Comparison of ENCODE assay signal across 22 cellular contexts in the genomic region with DNA sequence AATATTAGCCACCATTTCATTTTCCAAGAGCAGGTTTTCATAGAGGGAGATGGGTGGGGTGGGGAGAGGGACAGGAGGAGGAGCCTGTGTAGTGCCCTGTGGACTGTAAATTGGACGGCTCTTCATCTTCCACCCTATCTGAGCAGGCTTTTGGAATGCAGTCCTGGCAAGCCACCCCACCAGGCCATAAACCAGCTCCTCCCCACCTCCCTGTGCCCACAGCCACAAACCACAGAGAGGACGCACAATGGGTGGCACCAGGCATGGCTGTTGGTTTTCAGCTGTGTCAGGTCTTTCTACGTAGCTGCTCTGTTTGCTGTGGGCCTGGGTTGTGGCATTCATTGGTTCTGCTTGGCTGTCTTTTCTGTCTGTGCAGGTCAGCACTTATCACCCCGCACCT. TPM values are rescaled to one million over a fixed set of nuclear protein-coding genes. Genes with fewer than 3 reads are reported as not detected.
DNase-seq lines count a peak whose midpoint lies in the region; ATAC-seq, FAIRE-seq and TF ChIP-seq lines count a peak whose summit lies in the region.
"Had no signal": no experiment of that assay in that cellular context is flagged by ENCODE, and none has a peak within 500 bp of the region (broad histone marks: within the 10 kb centered on the region; RNA-seq: fewer than 3 reads in every experiment).

No MANE protein-coding gene starts in this region.

- ATAC-seq in DND-41 (ENCODE audit: insufficient read depth, low read depth): 0 out of 3 replicates have a peak, but pooled peaks have one; percentile 33
- ATAC-seq in pancreas: peak in 3 of 4 donors; percentile 40 to 50 (median 47)
- no peak for ATAC-seq in GM18505 (IDR thresholded peaks at IDR 0.05; ENCODE audit: unreplicated experiment)
- ATAC-seq: activated T-helper 17 cell treated with anti-CD3 and anti-CD28 coated beads, Interleukin-2, amount 50 U/mL, for 72 hours had no signal

- H3K4me1 ChIP-seq in DND-41 (ENCODE audit: insufficient read depth, low read length) (no peaks in the 10 kb centered on the region), MM.1S (ENCODE audit: low read length) (peaks cover 6% of the 10 kb centered on the region; the same call in 1 of the 2 replicates), pancreas (no peaks in the 10 kb centered on the region), GM23248 (ENCODE audit: insufficient read depth) (peaks cover 5% of the 10 kb centered on the region)

- intact Hi-C loops in pancreas (cut with DNase I): loop anchor here in 1 of 3 donors (10.0 kb wide), 2 partner anchors 63 to 143 kb away; no protein-coding TSS in a partner anchor

- no peak for TF ChIP-seq POLR2A in GM18505 (IDR thresholded peaks at IDR 0.05; ENCODE audit: borderline replicate concordance, extremely low read depth, insufficient read depth, insufficient read length)

- TF ChIP-seq CTCF in DND-41 (IDR thresholded peaks at IDR 0.05; ENCODE audit: borderline replicate concordance, extremely low read depth, low read length, poor library complexity, severe bottlenecking): no peak
- TF ChIP-seq CTCF in MM.1S (IDR thresholded peaks at IDR 0.05; ENCODE audit: low read length): no peak
- no peak for TF ChIP-seq CTCF in pancreas (IDR thresholded peaks at IDR 0.05)

- H3K27ac ChIP-seq in DND-41 (ENCODE audit: low read length): no peak overlapping the region
- no peak overlapping the region for H3K27ac ChIP-seq in MM.1S (ENCODE audit: low read length)
- no peak overlapping the region for H3K27ac ChIP-seq in pancreas
- H3K27ac ChIP-seq in substantia nigra (ENCODE audit: low read depth, low read length, poor library complexity, severe bottlenecking): no peak overlapping the region
- H3K27ac ChIP-seq in GM23248: no peak overlapping the region
- H3K27ac ChIP-seq: coronary artery, epithelial cell of prostate had no signal

- H2AFZ ChIP-seq in DND-41 (ENCODE audit: low read depth, low read length): no peak overlapping the region
- 0 out of 2 replicates have a peak overlapping the region, but pooled peaks have one; percentile 20 for H2AFZ ChIP-seq in MM.1S (ENCODE audit: low read length)
- H2AFZ ChIP-seq in GM23248: no peak overlapping the region

- in situ Hi-C loops in GM23248 (cut with MboI): no loop called here

- H3K36me3 ChIP-seq in DND-41 (ENCODE audit: insufficient read depth, low read length): no peaks in the 10 kb centered on the region
- H3K36me3 ChIP-seq in MM.1S (replicated peaks; ENCODE audit: insufficient read depth, low read length): no peaks in the 10 kb centered on the region
- H3K36me3 ChIP-seq in pancreas: no peaks in the 10 kb centered on the region
- no peaks in the 10 kb centered on the region for H3K36me3 ChIP-seq in GM23248 (ENCODE audit: low read depth)

- H3K9ac ChIP-seq in DND-41 (ENCODE audit: low read depth, low read length) (no peak overlapping the region), MM.1S (ENCODE audit: low read length) (no peak overlapping the region), GM23248 (no peak overlapping the region)

- DNase-seq in DND-41 (no peak), MM.1S (peak; percentile 36), glomerular visceral epithelial cell (ENCODE audit: extremely low spot score) (peak; percentile 90), pancreas (no peak), substantia nigra (lab: John Stamatoyannopoulos, UW) (no peak), anterior cingulate cortex (lab: John Stamatoyannopoulos, UW) (no peak), GM23248 (no peak)
- DNase-seq: AML-193; DMS 273 treated with DMSO at 0.1 percent for 48 hours; NCI-H1694; NCI-H510A; OCI-M1; stimulated activated CD4-positive, alpha-beta T cell treated with anti-CD3 and anti-CD28 coated beads, Interleukin-12 subunit alpha, Interleukin-12 subunit beta, amount 100 ng/mL, for 4 hours; stimulated activated naive CD4-positive, alpha-beta T cell had no signal

- WGBS in pancreas, 2 donors: 73 to 74% methylated on average over 4 of the region's 4 CpGs
- 86 to 91% methylated on average over 3 to 4 of the region's 4 CpGs for WGBS in GM23248 (ENCODE audit: low coverage in 1 of 2, low lambda C conversion rate in 2 of 2, missing lambda C conversion rate in 2 of 2), 2 experiments

- H3K4me2 ChIP-seq in DND-41 (ENCODE audit: insufficient read depth, low read length) (no peak overlapping the region), MM.1S (ENCODE audit: low read depth, low read length) (no peak overlapping the region; the same call in 1 of the 2 replicates), GM23248 (ENCODE audit: unreplicated experiment) (no peak overlapping the region)

- H3F3A ChIP-seq in MM.1S (ENCODE audit: insufficient read depth, low read length): no peaks in the 10 kb centered on the region
- H3F3A ChIP-seq in GM23248 (ENCODE audit: insufficient read depth): no peaks in the 10 kb centered on the region

- H3K27me3 ChIP-seq in DND-41 (ENCODE audit: insufficient read depth, low read length, poor library complexity): peaks cover 11% of the 10 kb centered on the region
- H3K27me3 ChIP-seq in MM.1S (replicated peaks; ENCODE audit: insufficient read depth, low read length): no peaks in the 10 kb centered on the region
- no peaks in the 10 kb centered on the region for H3K27me3 ChIP-seq in pancreas
- no peaks in the 10 kb centered on the region for H3K27me3 ChIP-seq in GM23248 (replicated peaks; ENCODE audit: insufficient read depth)

- no peak for FAIRE-seq in pancreas (lab: Jason Lieb, UNC)
- FAIRE-seq: GM18507, GM19239 had no signal

- H3K9me2 ChIP-seq in MM.1S (replicated peaks; ENCODE audit: insufficient read depth, low read length): no peaks in the 10 kb centered on the region
- H3K9me2 ChIP-seq in GM23248 (ENCODE audit: insufficient read depth): no peaks in the 10 kb centered on the region

- H3K9me3 ChIP-seq in DND-41 (ENCODE audit: insufficient read depth, low read length, severe bottlenecking) (no peaks in the 10 kb centered on the region), MM.1S (replicated peaks; ENCODE audit: insufficient read depth, low read length) (no peaks in the 10 kb centered on the region), pancreas (no peaks in the 10 kb centered on the region), GM23248 (ENCODE audit: low read depth) (no peaks in the 10 kb centered on the region)

- H4K20me1 ChIP-seq in DND-41 (ENCODE audit: insufficient read depth, low read length): no peaks in the 10 kb centered on the region
- no peaks in the 10 kb centered on the region for H4K20me1 ChIP-seq in MM.1S (ENCODE audit: insufficient read depth, low read length)
- no peaks in the 10 kb centered on the region for H4K20me1 ChIP-seq in GM23248 (ENCODE audit: insufficient read depth)

- H3K4me3 ChIP-seq in DND-41 (ENCODE audit: low read depth in 1 of 2, low read length in 2 of 2): no peak overlapping the region
- no peak overlapping the region for H3K4me3 ChIP-seq in MM.1S (ENCODE audit: low read length)
- no peak overlapping the region for H3K4me3 ChIP-seq in pancreas
- no peak overlapping the region for H3K4me3 ChIP-seq in GM23248
- H3K4me3 ChIP-seq: coronary artery had no signal

- no peaks in the 10 kb centered on the region for H3K79me2 ChIP-seq in DND-41 (ENCODE audit: insufficient read depth, low read length)
- H3K79me2 ChIP-seq in MM.1S (ENCODE audit: low read length): no peaks in the 10 kb centered on the region
- H3K79me2 ChIP-seq in GM23248 (ENCODE audit: insufficient read depth): no peaks in the 10 kb centered on the region

RNA-seq across cellular contexts. Expression of a gene that starts 58.0 kb away (rescaled TPM):
- total RNA-seq in pancreas: under 1 TPM in 4 of 6 donors, not detected in 2; 0.31 to 0.69 (median 0.46) TPM
- under 1 TPM; 0.61 to 0.87 TPM for polyA plus RNA-seq in pancreas
- total RNA-seq in GM23248 (2014; rRNA removed; shearing (Covaris generic)): 2.3 TPM in 1 of 2 replicates, not detected in the other
- 0.41 and 0.56 TPM in 2 replicates for polyA plus RNA-seq in GM23248 (2016; fragmentation: Nextera tagmentation; extraction: Ambion mirVana)
- total RNA-seq: glomerular endothelial cell, mononuclear cell had no signal

Comparison
In these comparisons a context has a peak if more than half of its experiments do, and no peak if none do; other contexts are left out.
1. DNase-seq: peak in MM.1S (single experiment) and glomerular visceral epithelial cell (single experiment); none in DND-41 (single experiment), pancreas (0 of 6), substantia nigra (0 of 49), anterior cingulate cortex (0 of 58) and GM23248 (single experiment).